ENCODE assay signal across 8 cellular contexts in genomic region chr20:35207950-35208611, GRCh38. TPM values are rescaled to one million over a fixed set of nuclear protein-coding genes. Genes with fewer than 3 reads are reported as not detected.
DNase-seq lines count a peak whose midpoint lies in the region; ATAC-seq and TF ChIP-seq lines count a peak whose summit lies in the region.

No MANE protein-coding gene starts in this region.

- DNase-seq in NAMALWA (ENCODE audit: low spot score) (peak; percentile 85), SKM-1 treated with dmso at 0.1 percent for 144 hours (lab: John Stamatoyannopoulos, UW; ENCODE audit: unreplicated experiment) (peak; percentile 76), glutamatergic neuron (peak; percentile 78), thyroid gland (peak; percentile 80 to 89)
- peak; percentile 73 for DNase-seq in activated naive CD8-positive, alpha-beta T cell treated with anti-CD3 and anti-CD28 coated beads for 36 hours

- H3K36me3 Mint-ChIP-seq in activated naive CD8-positive, alpha-beta T cell treated with anti-CD3 and anti-CD28 coated beads for 36 hours, result no peaks in the 10 kb centered on the region
- H3K36me3 Mint-ChIP-seq in glutamatergic neuron (ENCODE audit: unreplicated experiment), result no peaks in the 10 kb centered on the region

- H3K4me1 Mint-ChIP-seq in activated naive CD8-positive, alpha-beta T cell treated with anti-CD3 and anti-CD28 coated beads for 36 hours, result no peaks in the 10 kb centered on the region
- no peaks in the 10 kb centered on the region for H3K4me1 Mint-ChIP-seq in glutamatergic neuron (ENCODE audit: low read depth, unreplicated experiment)

- H3K36me3 ChIP-seq in DOHH2 (ENCODE audit: control insufficient read depth, low read length) (no peaks in the 10 kb centered on the region), parathyroid adenoma (ENCODE audit: control insufficient read depth, insufficient read depth, low read length) (no peaks in the 10 kb centered on the region), thyroid gland (no peaks in the 10 kb centered on the region)

- H3K4me1 ChIP-seq in DOHH2 (ENCODE audit: control insufficient read depth, low read length) (no peaks in the 10 kb centered on the region), parathyroid adenoma (no peaks in the 10 kb centered on the region), thyroid gland (no peaks in the 10 kb centered on the region)

- ATAC-seq in HG02571 (IDR thresholded peaks at IDR 0.05; ENCODE audit: unreplicated experiment), result no peak

- no peak overlapping the region for H3K4me3 ChIP-seq in DOHH2 (ENCODE audit: low read length)
- H3K4me3 ChIP-seq in parathyroid adenoma (ENCODE audit: low read depth, low read length), result peak overlapping the region; percentile 21
- H3K4me3 ChIP-seq in thyroid gland (replicated peaks in 1 of 3), result no peak overlapping the region

- H4K20me1 ChIP-seq in DOHH2 (ENCODE audit: control insufficient read depth, insufficient read depth, low read depth, low read length), result no peaks in the 10 kb centered on the region

- no peaks in the 10 kb centered on the region for H3K79me2 ChIP-seq in DOHH2 (ENCODE audit: control insufficient read depth, low read length)
- no peaks in the 10 kb centered on the region for H3K79me2 ChIP-seq in parathyroid adenoma

- H3K27ac ChIP-seq in DOHH2 (ENCODE audit: low read depth, low read length) (no peak overlapping the region), parathyroid adenoma (peak overlapping the region; percentile 21), thyroid gland (peak overlapping the region; percentile 4 to 47 (median 10))

- H3K27me3 ChIP-seq in DOHH2 (ENCODE audit: control insufficient read depth, low read length) (peaks cover 4% of the 10 kb centered on the region; the same call in 1 of the 2 replicates), parathyroid adenoma (ENCODE audit: control insufficient read depth, insufficient read depth, low read length) (no peaks in the 10 kb centered on the region), thyroid gland (no peaks in the 10 kb centered on the region)

- TF ChIP-seq CTCF in DOHH2 (IDR thresholded peaks at IDR 0.05; ENCODE audit: low read depth, low read length, poor library complexity, severe bottlenecking) (peak; percentile 88), glutamatergic neuron (IDR thresholded peaks at IDR 0.05; ENCODE audit: partially characterized antibody, unreplicated experiment) (peak; percentile 71), parathyroid adenoma (IDR thresholded peaks at IDR 0.05) (peak; percentile 90), thyroid gland (IDR thresholded peaks at IDR 0.05) (peak; percentile 52 to 93 (median 82))

- no peaks in the 10 kb centered on the region for H3F3A ChIP-seq in DOHH2 (ENCODE audit: control insufficient read depth, insufficient read depth)

- H3K9me2 ChIP-seq in DOHH2 (replicated peaks; ENCODE audit: control insufficient read depth, low read length), result no peaks in the 10 kb centered on the region

- no peak overlapping the region for H3K27ac Mint-ChIP-seq in activated naive CD8-positive, alpha-beta T cell treated with anti-CD3 and anti-CD28 coated beads for 36 hours
- no peak overlapping the region for H3K27ac Mint-ChIP-seq in glutamatergic neuron (ENCODE audit: unreplicated experiment)

- H3K9me3 Mint-ChIP-seq in activated naive CD8-positive, alpha-beta T cell treated with anti-CD3 and anti-CD28 coated beads for 36 hours, result no peaks in the 10 kb centered on the region
- no peaks in the 10 kb centered on the region for H3K9me3 Mint-ChIP-seq in glutamatergic neuron (ENCODE audit: unreplicated experiment)

- peak overlapping the region; percentile 71 for H2AFZ ChIP-seq in parathyroid adenoma

- WGBS in thyroid gland, 2 donors, result 28 to 39% methylated on average over 8 of the region's 8 CpGs

- H3K9ac ChIP-seq in parathyroid adenoma, result no peak overlapping the region

- no peak overlapping the region for H3K4me2 ChIP-seq in DOHH2 (ENCODE audit: low read length)
- peak overlapping the region; percentile 48 for H3K4me2 ChIP-seq in parathyroid adenoma (ENCODE audit: low read length)

- H3K4me3 Mint-ChIP-seq in activated naive CD8-positive, alpha-beta T cell treated with anti-CD3 and anti-CD28 coated beads for 36 hours, result no peak overlapping the region
- no peak overlapping the region for H3K4me3 Mint-ChIP-seq in glutamatergic neuron (ENCODE audit: unreplicated experiment)

- intact Hi-C loops in thyroid gland (cut with DNase I), result loop anchor here (5.0 kb wide), 1 partner anchor 61 kb away; the partner anchor contains the start of gene EDEM2

- H3K27me3 Mint-ChIP-seq in activated naive CD8-positive, alpha-beta T cell treated with anti-CD3 and anti-CD28 coated beads for 36 hours, result no peaks in the 10 kb centered on the region
- no peaks in the 10 kb centered on the region for H3K27me3 Mint-ChIP-seq in glutamatergic neuron (ENCODE audit: unreplicated experiment)

- TF ChIP-seq POLR2A in thyroid gland (IDR thresholded peaks at IDR 0.05), result no peak

- H3K9me3 ChIP-seq in DOHH2 (ENCODE audit: control insufficient read depth, insufficient read depth, low read length) (no peaks in the 10 kb centered on the region), parathyroid adenoma (ENCODE audit: control insufficient read depth, low read length) (no peaks in the 10 kb centered on the region), thyroid gland (no peaks in the 10 kb centered on the region)

RNA-seq across cellular contexts. Expression of gene MMP24, which starts 18.4 kb away (rescaled TPM):
- total RNA-seq in activated naive CD8-positive, alpha-beta T cell treated with anti-CD3 and anti-CD28 coated beads for 36 hours, result not detected
- 19.0 TPM for total RNA-seq in glutamatergic neuron (ENCODE audit: unreplicated experiment)
- 1 to 10 TPM in 1 of 4 donors, under 1 TPM in 3; 0.67 to 1.6 (median 0.92) TPM for total RNA-seq in thyroid gland

RNA-seq across cellular contexts. Expression of gene PROCR, which starts 36.2 kb away (rescaled TPM):
- 1 to 10 TPM; 4.4 to 4.5 TPM for total RNA-seq in activated naive CD8-positive, alpha-beta T cell treated with anti-CD3 and anti-CD28 coated beads for 36 hours
- total RNA-seq in glutamatergic neuron (ENCODE audit: unreplicated experiment), result 0.32 TPM
- 10 to 100 TPM; 11.2 to 56.0 (median 37.9) TPM for total RNA-seq in thyroid gland
